Comparison of ENCODE assay signal across 8 cellular contexts in genomic region chr1:37514350-37515184, GRCh38. TPM values are rescaled to one million over a fixed set of nuclear protein-coding genes. Genes with fewer than 3 reads are reported as not detected.
A peak's percentile ranks its signal among the peaks of the same experiment; 100 is the strongest.
DNase-seq lines count a peak whose midpoint lies in the region; ATAC-seq and TF ChIP-seq lines count a peak whose summit lies in the region.

Gene MEAF6 (minus strand): TSS chr1:37514766. CDS start chr1:37514746, 20 bp downstream.

- H3K4me1 ChIP-seq in OCI-LY3 (ENCODE audit: low read length): peaks cover 10% of the 10 kb centered on the region
- peaks cover 5 to 16% of the 10 kb centered on the region in 2 donors for H3K4me1 ChIP-seq in mucosa of rectum (ENCODE audit: control insufficient read depth in 2 of 2, insufficient read depth in 2 of 2, low read length in 2 of 2)

- peak; percentile 84 for DNase-seq in Caki2 (ENCODE audit: low read depth)
- peak; percentile 63 for DNase-seq in HS-5 (ENCODE audit: low read depth)
- peak; percentile 75 for DNase-seq in activated T-cell treated with anti-CD3 and anti-CD28 coated beads for 4 hours
- DNase-seq in epithelial cell of proximal tubule (ENCODE audit: low read depth): no peak
- peak; percentile 86 for DNase-seq in stimulated activated CD8-positive, alpha-beta memory T cell treated with anti-CD3 and anti-CD28 coated beads, Interleukin-4, amount 100 ng/mL, for 48 hours

- peaks cover 11% of the 10 kb centered on the region for H3K79me2 ChIP-seq in OCI-LY3 (ENCODE audit: low read length)

- H2AFZ ChIP-seq in OCI-LY3 (ENCODE audit: low read depth, low read length): peak within 1 kb of the TSS; percentile 76

- H3K27ac ChIP-seq in OCI-LY3 (ENCODE audit: low read length) (peak within 1 kb of the TSS; percentile 38; the same call in 1 of the 2 replicates), mucosa of rectum (ENCODE audit: low read depth in 2 of 2, low read length in 2 of 2) (peak within 1 kb of the TSS; percentile 95 to 96)

- no peaks in the 10 kb centered on the region for H3K27me3 ChIP-seq in OCI-LY3 (ENCODE audit: low read depth, low read length)
- H3K27me3 ChIP-seq in mucosa of rectum (ENCODE audit: control insufficient read depth in 2 of 2, insufficient read depth in 2 of 2, low read length in 2 of 2): no peaks in the 10 kb centered on the region

- H3K9ac ChIP-seq in OCI-LY3 (ENCODE audit: low read length): peak within 1 kb of the TSS; percentile 80
- H3K9ac ChIP-seq in mucosa of rectum (ENCODE audit: low read depth in 1 of 2, low read length in 2 of 2): peak within 1 kb of the TSS; percentile 93 to 94

- H3K36me3 ChIP-seq in OCI-LY3 (replicated peaks; ENCODE audit: low read depth, low read length) (peaks cover 8% of the 10 kb centered on the region), mucosa of rectum (ENCODE audit: control insufficient read depth in 2 of 2, insufficient read depth in 2 of 2, low read length in 2 of 2) (peaks cover 0 to 7% of the 10 kb centered on the region in 2 donors)

- peaks cover 4% of the 10 kb centered on the region; the same call in 1 of the 2 replicates for H4K20me1 ChIP-seq in OCI-LY3 (ENCODE audit: insufficient read depth, low read length)

- H3K4me2 ChIP-seq in OCI-LY3 (ENCODE audit: low read length): peak within 1 kb of the TSS; percentile 97

- in situ Hi-C loops in Caki2 (cut with HindIII; ENCODE audit: low pct_unique_long_range_greater_than_20kb, low sequenced_read_pairs): no loop called here

- TF ChIP-seq CTCF in OCI-LY3 (IDR thresholded peaks at IDR 0.05; ENCODE audit: low read depth, low read length) (peak; percentile 29), epithelial cell of proximal tubule (conservative IDR thresholded peaks at IDR 0.05; ENCODE audit: low read depth, low read length) (peak; percentile 44)

- ATAC-seq in GM19468 (IDR thresholded peaks at IDR 0.05; ENCODE audit: extremely low read depth, unreplicated experiment): peak; percentile 88

- peak within 1 kb of the TSS; percentile 92 for H3K4me3 ChIP-seq in OCI-LY3 (ENCODE audit: low read length)
- H3K4me3 ChIP-seq in epithelial cell of proximal tubule (ENCODE audit: low read depth, low read length): peak within 1 kb of the TSS; percentile 87
- peak within 1 kb of the TSS; percentile 93 to 94 for H3K4me3 ChIP-seq in mucosa of rectum (ENCODE audit: low read length in 2 of 2)

- H3K9me3 ChIP-seq in OCI-LY3 (ENCODE audit: insufficient read depth, low read length): no peaks in the 10 kb centered on the region
- no peaks in the 10 kb centered on the region for H3K9me3 ChIP-seq in mucosa of rectum (ENCODE audit: control insufficient read depth in 2 of 2, low read length in 2 of 2)

RNA-seq across cellular contexts. Expression of gene MEAF6, which starts in this region (rescaled TPM):
- total RNA-seq in Caki2 (2014; rRNA removed; shearing (Covaris generic); ENCODE audit: low replicate concordance): 45.0 and 59.6 TPM in 2 replicates
- 64.2 and 73.1 TPM in 2 replicates for total RNA-seq in epithelial cell of proximal tubule
